In the genomic region with DNA sequence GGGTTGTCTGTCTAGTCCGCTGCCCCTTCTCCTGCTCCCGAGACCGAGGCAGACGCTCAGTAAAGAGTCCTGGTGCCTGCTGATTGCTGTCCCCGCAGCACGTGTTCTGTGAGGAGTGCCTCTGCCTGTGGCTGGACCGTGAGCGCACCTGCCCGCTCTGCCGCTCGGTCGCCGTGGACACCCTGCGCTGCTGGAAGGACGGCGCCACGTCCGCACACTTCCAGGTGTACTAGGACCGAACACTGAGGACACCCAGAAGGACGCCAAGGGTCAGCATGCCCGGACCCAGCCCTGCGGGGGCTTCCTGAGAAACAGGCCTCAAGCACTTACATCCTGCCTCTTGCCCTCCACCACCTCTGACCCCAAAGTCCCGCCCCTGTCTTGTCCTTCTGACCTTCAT, we compare ENCODE assay signal across 40 cellular contexts. TPM values are rescaled to one million over a fixed set of nuclear protein-coding genes. Genes with fewer than 3 reads are reported as not detected.
"Had no signal": no experiment of that assay in that cellular context is flagged by ENCODE, and none has a peak within 500 bp of the region (broad histone marks: within the 10 kb centered on the region; RNA-seq: fewer than 3 reads in every experiment).

No MANE protein-coding gene starts in this region.

- DNase-seq: activated effector memory CD4-positive, alpha-beta T cell treated with anti-CD3 and anti-CD28 coated beads, Interleukin-2, amount 50 U/mL, for 16 hours; activated effector memory CD4-positive, alpha-beta T cell treated with Interleukin-2 at 50 U/mL for 16 hours; activated gamma-delta T cell; activated gamma-delta T cell treated with Interleukin-2 at 50 U/mL for 16 hours; activated naive CD4-positive, alpha-beta T cell; activated naive CD4-positive, alpha-beta T cell treated with anti-CD3 and anti-CD28 coated beads for 36 hours; activated naive CD4-positive, alpha-beta T cell treated with anti-CD3 and anti-CD28 coated beads, Interleukin-2, amount 10 ng/mL, durations not matched to agents 7 days and 5 days; activated naive CD4-positive, alpha-beta T cell treated with anti-CD3 and anti-CD28 coated beads, Interleukin-2, amount 50 U/mL, for 16 hours; activated naive CD4-positive, alpha-beta T cell treated with Interleukin-2 at 50 U/mL for 16 hours; activated naive CD8-positive, alpha-beta T cell treated with anti-CD3 and anti-CD28 coated beads for 36 hours; activated naive CD8-positive, alpha-beta T cell treated with anti-CD3 and anti-CD28 coated beads, Interleukin-2, amount 10 ng/mL, durations not matched to agents 7 days and 5 days; activated naive CD8-positive, alpha-beta T cell treated with anti-CD3 and anti-CD28 coated beads, Interleukin-2, amount 50 U/mL, for 24 hours; activated T-cell treated with anti-CD3 and anti-CD28 coated beads, Interleukin-2, amount 50 U/mL, for 1 hour; activated T-cell treated with anti-CD3 and anti-CD28 coated beads, Interleukin-2, amount 50 U/mL, for 24 hours; activated T-cell treated with anti-CD3 and anti-CD28 coated beads, Interleukin-2, amount 50 U/mL, for 4 hours; activated T-cell treated with anti-CD3 and anti-CD28 coated beads, Interleukin-2, amount 50 U/mL, for 48 hours; activated T-cell treated with anti-CD3 and anti-CD28 coated beads, Interleukin-2, amount 50 U/mL, for 72 hours; adrenal gland; amniotic stem cell; amygdala; anterior cingulate cortex; aorta; body of pancreas; brain microvascular endothelial cell; caudate nucleus; central memory CD4-positive, alpha-beta T cell; cerebellar nuclear complex had no signal

- H3K9me3 ChIP-seq: adrenal gland, ascending aorta, body of pancreas, breast epithelium had no signal

- H3K4me3 ChIP-seq: adrenal gland, ascending aorta, body of pancreas, breast epithelium, cardiac muscle cell had no signal

- H3K27me3 ChIP-seq: adrenal gland, ascending aorta, body of pancreas, brain microvascular endothelial cell, breast epithelium, cardiac muscle cell had no signal

- ATAC-seq: activated naive CD4-positive, alpha-beta T cell treated with anti-CD3 and anti-CD28 coated beads, Interleukin-2, amount 50 U/mL, for 72 hours; activated naive CD8-positive, alpha-beta T cell treated with anti-CD3 and anti-CD28 coated beads, Interleukin-2, amount 50 U/mL, for 24 hours; activated T-cell treated with anti-CD3 and anti-CD28 coated beads, Interleukin-2, amount 50 U/mL, for 4 hours; activated T-cell treated with anti-CD3 and anti-CD28 coated beads, Interleukin-2, amount 50 U/mL, for 72 hours; activated T-helper 17 cell treated with anti-CD3 and anti-CD28 coated beads, Interleukin-2, amount 50 U/mL, for 72 hours; body of pancreas had no signal

- H3K27me3 Mint-ChIP-seq: activated naive CD4-positive, alpha-beta T cell treated with anti-CD3 and anti-CD28 coated beads, Interleukin-2, amount 10 ng/mL, durations not matched to agents 7 days and 5 days; activated naive CD4-positive, alpha-beta T cell treated with anti-CD3 and anti-CD28 coated beads, Interleukin-2, amount 50 U/mL, for 24 hours; activated naive CD8-positive, alpha-beta T cell treated with anti-CD3 and anti-CD28 coated beads for 36 hours; activated naive CD8-positive, alpha-beta T cell treated with anti-CD3 and anti-CD28 coated beads, Interleukin-2, amount 10 ng/mL, durations not matched to agents 7 days and 5 days; activated naive CD8-positive, alpha-beta T cell treated with anti-CD3 and anti-CD28 coated beads, Interleukin-2, amount 50 U/mL, for 24 hours; activated T-cell treated with anti-CD3 and anti-CD28 coated beads, Interleukin-2, amount 50 U/mL, for 24 hours; activated T-helper 17 cell treated with anti-CD3 and anti-CD28 coated beads, Interleukin-2, amount 50 U/mL, for 72 hours had no signal

- H3K36me3 ChIP-seq: adrenal gland, ascending aorta, brain microvascular endothelial cell, breast epithelium, cardiac muscle cell had no signal

- H3K27ac Mint-ChIP-seq: activated naive CD4-positive, alpha-beta T cell treated with anti-CD3 and anti-CD28 coated beads for 36 hours; activated naive CD4-positive, alpha-beta T cell treated with anti-CD3 and anti-CD28 coated beads, Interleukin-2, amount 10 ng/mL, durations not matched to agents 7 days and 5 days; activated naive CD4-positive, alpha-beta T cell treated with anti-CD3 and anti-CD28 coated beads, Interleukin-2, amount 50 U/mL, for 24 hours; activated naive CD4-positive, alpha-beta T cell treated with anti-CD3 and anti-CD28 coated beads, Interleukin-2, amount 50 U/mL, for 72 hours; activated naive CD8-positive, alpha-beta T cell; activated naive CD8-positive, alpha-beta T cell treated with anti-CD3 and anti-CD28 coated beads for 36 hours; activated naive CD8-positive, alpha-beta T cell treated with anti-CD3 and anti-CD28 coated beads, Interleukin-2, amount 10 ng/mL, durations not matched to agents 7 days and 5 days; activated naive CD8-positive, alpha-beta T cell treated with anti-CD3 and anti-CD28 coated beads, Interleukin-2, amount 50 U/mL, for 24 hours; activated T-cell treated with anti-CD3 and anti-CD28 coated beads, Interleukin-2, amount 50 U/mL, for 24 hours; activated T-cell treated with anti-CD3 and anti-CD28 coated beads, Interleukin-2, amount 50 U/mL, for 72 hours; activated T-helper 1 cell treated with anti-CD3 and anti-CD28 coated beads, Interleukin-12 subunit alpha, Interleukin-12 subunit beta, Interleukin-2, Interleukin-4 antibody, amounts not matched to agents 30 ng/mL and 10 ng/mL and 1 ng/mL, durations not matched to agents 14 hours and 24 hours and 36 hours; activated T-helper 17 cell treated with anti-CD3 and anti-CD28 coated beads, Interleukin-2, amount 50 U/mL, for 72 hours; activated T-helper 2 cell treated with anti-CD3 and anti-CD28 coated beads, Interferon-gamma antibody, Interleukin-2, Interleukin-4, amounts not matched to agents 10 μg/mL and 5 μg/mL and 100 μg/mL, durations not matched to agents 14 hours and 24 hours and 36 hours had no signal

- FAIRE-seq: astrocyte, bronchial epithelial cell had no signal

- H3K4me3 Mint-ChIP-seq: activated naive CD4-positive, alpha-beta T cell treated with anti-CD3 and anti-CD28 coated beads for 36 hours; activated naive CD4-positive, alpha-beta T cell treated with anti-CD3 and anti-CD28 coated beads, Interleukin-2, amount 10 ng/mL, durations not matched to agents 7 days and 5 days; activated naive CD4-positive, alpha-beta T cell treated with anti-CD3 and anti-CD28 coated beads, Interleukin-2, amount 50 U/mL, for 24 hours; activated naive CD8-positive, alpha-beta T cell; activated naive CD8-positive, alpha-beta T cell treated with anti-CD3 and anti-CD28 coated beads for 36 hours; activated naive CD8-positive, alpha-beta T cell treated with anti-CD3 and anti-CD28 coated beads, Interleukin-2, amount 10 ng/mL, durations not matched to agents 7 days and 5 days; activated naive CD8-positive, alpha-beta T cell treated with anti-CD3 and anti-CD28 coated beads, Interleukin-2, amount 50 U/mL, for 24 hours; activated T-cell treated with anti-CD3 and anti-CD28 coated beads, Interleukin-2, amount 50 U/mL, for 24 hours; activated T-cell treated with anti-CD3 and anti-CD28 coated beads, Interleukin-2, amount 50 U/mL, for 4 hours; activated T-cell treated with anti-CD3 and anti-CD28 coated beads, Interleukin-2, amount 50 U/mL, for 72 hours; activated T-helper 1 cell treated with anti-CD3 and anti-CD28 coated beads, Interleukin-12 subunit alpha, Interleukin-12 subunit beta, Interleukin-2, Interleukin-4 antibody, amounts not matched to agents 30 ng/mL and 10 ng/mL and 1 ng/mL, durations not matched to agents 14 hours and 24 hours and 36 hours; activated T-helper 17 cell treated with anti-CD3 and anti-CD28 coated beads, Interleukin-2, amount 50 U/mL, for 72 hours; brain; central memory CD8-positive, alpha-beta T cell had no signal

- H3K27ac ChIP-seq: adrenal gland, ascending aorta, body of pancreas, brain microvascular endothelial cell, breast epithelium, cardiac muscle cell had no signal

- H3K9me3 Mint-ChIP-seq: activated naive CD4-positive, alpha-beta T cell treated with anti-CD3 and anti-CD28 coated beads for 36 hours; activated naive CD4-positive, alpha-beta T cell treated with anti-CD3 and anti-CD28 coated beads, Interleukin-2, amount 50 U/mL, for 24 hours; activated naive CD4-positive, alpha-beta T cell treated with anti-CD3 and anti-CD28 coated beads, Interleukin-2, amount 50 U/mL, for 72 hours; activated naive CD8-positive, alpha-beta T cell treated with anti-CD3 and anti-CD28 coated beads for 36 hours; activated naive CD8-positive, alpha-beta T cell treated with anti-CD3 and anti-CD28 coated beads, Interleukin-2, amount 10 ng/mL, durations not matched to agents 7 days and 5 days; activated naive CD8-positive, alpha-beta T cell treated with anti-CD3 and anti-CD28 coated beads, Interleukin-2, amount 50 U/mL, for 24 hours; activated T-cell treated with anti-CD3 and anti-CD28 coated beads, Interleukin-2, amount 50 U/mL, for 24 hours; activated T-cell treated with anti-CD3 and anti-CD28 coated beads, Interleukin-2, amount 50 U/mL, for 4 hours; activated T-cell treated with anti-CD3 and anti-CD28 coated beads, Interleukin-2, amount 50 U/mL, for 72 hours; activated T-helper 1 cell treated with anti-CD3 and anti-CD28 coated beads, Interleukin-12 subunit alpha, Interleukin-12 subunit beta, Interleukin-2, Interleukin-4 antibody, amounts not matched to agents 30 ng/mL and 10 ng/mL and 1 ng/mL, durations not matched to agents 14 hours and 24 hours and 36 hours; activated T-helper 17 cell treated with anti-CD3 and anti-CD28 coated beads, Interleukin-2, amount 50 U/mL, for 72 hours; activated T-helper 2 cell treated with anti-CD3 and anti-CD28 coated beads, Interferon-gamma antibody, Interleukin-2, Interleukin-4, amounts not matched to agents 10 μg/mL and 5 μg/mL and 100 μg/mL, durations not matched to agents 14 hours and 24 hours and 36 hours; brain; central memory CD8-positive, alpha-beta T cell had no signal

- H3K4me1 ChIP-seq: adrenal gland, ascending aorta, body of pancreas, breast epithelium had no signal

- H3K36me3 Mint-ChIP-seq: activated naive CD4-positive, alpha-beta T cell treated with anti-CD3 and anti-CD28 coated beads, Interleukin-2, amount 10 ng/mL, durations not matched to agents 7 days and 5 days had no signal

- H3K4me1 Mint-ChIP-seq: activated naive CD4-positive, alpha-beta T cell treated with anti-CD3 and anti-CD28 coated beads, Interleukin-2, amount 50 U/mL, for 24 hours; activated naive CD8-positive, alpha-beta T cell treated with anti-CD3 and anti-CD28 coated beads, Interleukin-2, amount 50 U/mL, for 24 hours; activated T-helper 17 cell treated with anti-CD3 and anti-CD28 coated beads, Interleukin-2, amount 50 U/mL, for 72 hours; central memory CD8-positive, alpha-beta T cell had no signal

RNA-seq across cellular contexts. Expression of gene HRK, which starts 32.0 kb away (rescaled TPM):
- total RNA-seq: activated naive CD4-positive, alpha-beta T cell treated with anti-CD3 and anti-CD28 coated beads for 36 hours; activated naive CD4-positive, alpha-beta T cell treated with anti-CD3 and anti-CD28 coated beads, Interleukin-2, amount 50 U/mL, for 72 hours; activated naive CD8-positive, alpha-beta T cell treated with anti-CD3 and anti-CD28 coated beads for 36 hours; activated naive CD8-positive, alpha-beta T cell treated with anti-CD3 and anti-CD28 coated beads, Interleukin-2, amount 10 ng/mL, durations not matched to agents 7 days and 5 days; activated T-cell treated with anti-CD3 and anti-CD28 coated beads, Interleukin-2, amount 50 U/mL, for 4 hours; activated T-helper 1 cell treated with anti-CD3 and anti-CD28 coated beads, Interleukin-12 subunit alpha, Interleukin-12 subunit beta, Interleukin-2, Interleukin-4 antibody, amounts not matched to agents 30 ng/mL and 10 ng/mL and 1 ng/mL, durations not matched to agents 14 hours and 24 hours and 36 hours; activated T-helper 17 cell treated with anti-CD3 and anti-CD28 coated beads, Interleukin-2, amount 50 U/mL, for 72 hours; activated T-helper 2 cell treated with anti-CD3 and anti-CD28 coated beads, Interferon-gamma antibody, Interleukin-2, Interleukin-4, amounts not matched to agents 10 μg/mL and 5 μg/mL and 100 μg/mL, durations not matched to agents 14 hours and 24 hours and 36 hours; ascending aorta; body of pancreas; bronchial epithelial cell; cardiac muscle cell had no signal
